In genomic region chr18:9474983-9475642, GRCh38 we compare ENCODE assay signal across 1 cellular context.
TF ChIP-seq lines count a peak whose summit lies in the region.

Gene RALBP1, plus strand, starts transcription at chr18:9475513. Its CDS starts 37,533 bp downstream, at chr18:9513046.

TF ChIP-seq in GM23338, 12 proteins besides CTCF, POLR2A, EP300 and RAD21 (continued from another document):
- peak; percentile 96 for TF ChIP-seq ETS1 (IDR thresholded peaks at IDR 0.05)
- no peak for TF ChIP-seq STAT1 (IDR thresholded peaks at IDR 0.05; ENCODE audit: unreplicated experiment)
- peak; percentile 91 for TF ChIP-seq CREB1 (CRISPR knock-in tag; IDR thresholded peaks at IDR 0.05; ENCODE audit: low read depth)
- TF ChIP-seq ZNF331 (CRISPR knock-in tag; IDR thresholded peaks at IDR 0.05; ENCODE audit: low read depth), result peak; percentile 100
- peak; percentile 98 for TF ChIP-seq POLR2AphosphoS5 (IDR thresholded peaks at IDR 0.05; ENCODE audit: low read depth)
- TF ChIP-seq REST (IDR thresholded peaks at IDR 0.05; ENCODE audit: unreplicated experiment), result no peak
- no peak for TF ChIP-seq JUNB (IDR thresholded peaks at IDR 0.05; ENCODE audit: unreplicated experiment)
